In the genomic region with DNA sequence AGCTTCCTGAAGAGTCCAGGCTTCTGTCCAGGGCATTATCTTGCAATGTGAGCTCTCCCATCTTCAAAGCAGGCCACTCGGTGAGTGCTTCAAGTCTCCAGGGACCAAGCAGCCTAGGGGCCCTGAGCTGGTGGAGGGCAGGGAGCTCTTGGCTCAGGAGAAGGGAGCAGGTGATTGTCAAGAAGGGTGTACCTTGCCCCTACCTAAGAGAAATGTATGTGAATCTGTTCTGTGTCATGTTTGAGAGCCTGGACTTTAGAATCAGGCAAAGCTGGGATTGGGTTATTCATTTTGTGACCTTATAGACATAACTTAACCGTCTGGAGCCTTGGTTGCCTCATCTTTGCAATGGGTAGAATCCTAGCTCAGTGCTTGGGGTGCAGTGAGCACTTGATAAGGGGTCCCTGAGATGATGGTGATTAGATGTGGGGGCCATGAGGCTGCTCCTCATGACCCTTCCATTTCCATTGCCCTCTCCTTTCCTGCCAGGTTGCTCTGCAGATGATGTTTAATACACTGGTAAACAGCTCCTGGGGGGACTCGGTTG, we compare ENCODE assay signal across 29 cellular contexts. TPM values are rescaled to one million over a fixed set of nuclear protein-coding genes. Genes with fewer than 3 reads are reported as not detected.
DNase-seq lines count a peak whose midpoint lies in the region; ATAC-seq and TF ChIP-seq lines count a peak whose summit lies in the region.
"Had no signal": no experiment of that assay in that cellular context is flagged by ENCODE, and none has a peak within 500 bp of the region (broad histone marks: within the 10 kb centered on the region; RNA-seq: fewer than 3 reads in every experiment).

No MANE protein-coding gene starts in this region.

- CTCF ChIA-PET in activated CD8-positive, alpha-beta T cell treated with anti-CD3 and anti-CD28 coated beads, Interleukin-2, amount 10 ng/mL, durations not matched to agents 7 days and 5 days (lab: Charles Lee) = interaction anchor here (1.5 to 3.9 kb wide), 4 partner anchors 35 to 88 kb away, joined by 5 to 14 read pairs (median 6); partner anchors contain the start of gene DCTPP1
- CTCF ChIA-PET in activated CD8-positive, alpha-beta T cell treated with anti-CD3 and anti-CD28 coated beads for 36 hours (lab: Charles Lee) = interaction anchor here (1.2 to 2.6 kb wide), 3 partner anchors 81 to 119 kb away, joined by 3 to 9 read pairs (median 4); partner anchors contain the start of gene DCTPP1

- H3K4me3 ChIP-seq in uterus = no peak overlapping the region
- H3K4me3 ChIP-seq: BLaER1, esophagus muscularis mucosa, GM12878, GM23338, left lung, SK-N-MC, suprapubic skin had no signal

- TF ChIP-seq POLR2A in uterus (IDR thresholded peaks at IDR 0.05) = no peak

- no peak overlapping the region for H3K4me3 Mint-ChIP-seq in activated CD8-positive, alpha-beta T cell treated with anti-CD3 and anti-CD28 coated beads, Interleukin-2, amount 10 ng/mL, durations not matched to agents 7 days and 5 days
- no peak overlapping the region for H3K4me3 Mint-ChIP-seq in activated CD8-positive, alpha-beta T cell treated with anti-CD3 and anti-CD28 coated beads for 36 hours
- no peak overlapping the region for H3K4me3 Mint-ChIP-seq in activated T-helper 1 cell treated with anti-CD3 and anti-CD28 coated beads, Interleukin-12 subunit alpha, Interleukin-12 subunit beta, Interleukin-2, Interleukin-4 antibody, amounts not matched to agents 30 ng/mL and 10 ng/mL and 1 ng/mL, durations not matched to agents 14 hours and 24 hours and 36 hours
- H3K4me3 Mint-ChIP-seq in natural killer cell = no peak overlapping the region
- H3K4me3 Mint-ChIP-seq: endodermal cell, GM23338, HFFc6, T-helper 17 cell had no signal

- no peak for ATAC-seq in activated CD8-positive, alpha-beta T cell treated with anti-CD3 and anti-CD28 coated beads, Interleukin-2, amount 10 ng/mL, durations not matched to agents 7 days and 5 days
- no peak for ATAC-seq in activated CD8-positive, alpha-beta T cell treated with anti-CD3 and anti-CD28 coated beads for 36 hours
- ATAC-seq in natural killer cell = no peak
- ATAC-seq: GM12878, GM23338, left lung, T-helper 17 cell had no signal

- H3K27ac Mint-ChIP-seq in activated CD8-positive, alpha-beta T cell treated with anti-CD3 and anti-CD28 coated beads, Interleukin-2, amount 10 ng/mL, durations not matched to agents 7 days and 5 days = peak overlapping the region; percentile 61
- H3K27ac Mint-ChIP-seq in activated CD8-positive, alpha-beta T cell treated with anti-CD3 and anti-CD28 coated beads for 36 hours = no peak overlapping the region
- H3K27ac Mint-ChIP-seq in activated T-helper 1 cell treated with anti-CD3 and anti-CD28 coated beads, Interleukin-12 subunit alpha, Interleukin-12 subunit beta, Interleukin-2, Interleukin-4 antibody, amounts not matched to agents 30 ng/mL and 10 ng/mL and 1 ng/mL, durations not matched to agents 14 hours and 24 hours and 36 hours = peak overlapping the region; percentile 34
- H3K27ac Mint-ChIP-seq in natural killer cell = peak overlapping the region; percentile 53 to 73
- H3K27ac Mint-ChIP-seq: endodermal cell, GM23338, HFFc6 had no signal

- no peaks in the 10 kb centered on the region for H3K36me3 ChIP-seq in uterus
- H3K36me3 ChIP-seq: BLaER1, esophagus muscularis mucosa, suprapubic skin had no signal

- no peaks in the 10 kb centered on the region for H3K9me3 ChIP-seq in uterus
- H3K9me3 ChIP-seq: BLaER1, esophagus muscularis mucosa, left lung, suprapubic skin had no signal

- H3K4me1 ChIP-seq in uterus = no peaks in the 10 kb centered on the region
- H3K4me1 ChIP-seq: esophagus muscularis mucosa, left lung, suprapubic skin had no signal

- intact Hi-C loops in activated CD8-positive, alpha-beta T cell treated with anti-CD3 and anti-CD28 coated beads for 36 hours (cut with micrococcal nuclease) = no loop called here
- intact Hi-C loops in activated T-helper 1 cell treated with anti-CD3 and anti-CD28 coated beads, Interleukin-12 subunit alpha, Interleukin-12 subunit beta, Interleukin-2, Interleukin-4 antibody, amounts not matched to agents 30 ng/mL and 10 ng/mL and 1 ng/mL, durations not matched to agents 14 hours and 24 hours and 36 hours (cut with micrococcal nuclease) = loop anchor here (5.0 kb wide), 1 partner anchor 33 kb away; no protein-coding TSS in a partner anchor
- intact Hi-C loops in natural killer cell (cut with micrococcal nuclease) = no loop called here
- intact Hi-C loops in uterus (cut with DNase I; ENCODE audit: low total_unique reads) = no loop called here

- POLR2A ChIA-PET in activated CD8-positive, alpha-beta T cell treated with anti-CD3 and anti-CD28 coated beads, Interleukin-2, amount 10 ng/mL, durations not matched to agents 7 days and 5 days (lab: Charles Lee) = interaction anchor here (0.5 to 2.3 kb wide), 10 partner anchors 9 to 92 kb away, joined by 3 to 8 read pairs (median 3); no protein-coding TSS in a partner anchor
- POLR2A ChIA-PET in activated CD8-positive, alpha-beta T cell treated with anti-CD3 and anti-CD28 coated beads for 36 hours (lab: Charles Lee) = interaction anchor here (0.5 to 3.7 kb wide), 11 partner anchors 9 to 184 kb away, joined by 3 to 17 read pairs (median 5); no protein-coding TSS in a partner anchor

- H3K27me3 Mint-ChIP-seq in activated CD8-positive, alpha-beta T cell treated with anti-CD3 and anti-CD28 coated beads, Interleukin-2, amount 10 ng/mL, durations not matched to agents 7 days and 5 days (ENCODE audit: low read depth) = no peaks in the 10 kb centered on the region
- no peaks in the 10 kb centered on the region for H3K27me3 Mint-ChIP-seq in activated CD8-positive, alpha-beta T cell treated with anti-CD3 and anti-CD28 coated beads for 36 hours
- no peaks in the 10 kb centered on the region for H3K27me3 Mint-ChIP-seq in activated T-helper 1 cell treated with anti-CD3 and anti-CD28 coated beads, Interleukin-12 subunit alpha, Interleukin-12 subunit beta, Interleukin-2, Interleukin-4 antibody, amounts not matched to agents 30 ng/mL and 10 ng/mL and 1 ng/mL, durations not matched to agents 14 hours and 24 hours and 36 hours (ENCODE audit: insufficient read depth)
- H3K27me3 Mint-ChIP-seq in natural killer cell (ENCODE audit: low read depth in 2 of 2) = no peaks in the 10 kb centered on the region
- H3K27me3 Mint-ChIP-seq: IgD-negative memory B cell, T-helper 17 cell had no signal

- H3K9me3 Mint-ChIP-seq in activated CD8-positive, alpha-beta T cell treated with anti-CD3 and anti-CD28 coated beads, Interleukin-2, amount 10 ng/mL, durations not matched to agents 7 days and 5 days (ENCODE audit: insufficient read depth) = no peaks in the 10 kb centered on the region
- H3K9me3 Mint-ChIP-seq in activated CD8-positive, alpha-beta T cell treated with anti-CD3 and anti-CD28 coated beads for 36 hours = no peaks in the 10 kb centered on the region
- H3K9me3 Mint-ChIP-seq in activated T-helper 1 cell treated with anti-CD3 and anti-CD28 coated beads, Interleukin-12 subunit alpha, Interleukin-12 subunit beta, Interleukin-2, Interleukin-4 antibody, amounts not matched to agents 30 ng/mL and 10 ng/mL and 1 ng/mL, durations not matched to agents 14 hours and 24 hours and 36 hours = no peaks in the 10 kb centered on the region
- H3K9me3 Mint-ChIP-seq in natural killer cell = no peaks in the 10 kb centered on the region
- H3K9me3 Mint-ChIP-seq: endodermal cell, GM23338, HFFc6, IgD-negative memory B cell had no signal

- no peak overlapping the region for H3K27ac ChIP-seq in uterus
- H3K27ac ChIP-seq: BLaER1, esophagus muscularis mucosa, left lung, SK-N-MC, suprapubic skin had no signal

- DNase-seq in activated CD8-positive, alpha-beta T cell treated with anti-CD3 and anti-CD28 coated beads, Interleukin-2, amount 10 ng/mL, durations not matched to agents 7 days and 5 days = no peak
- no peak for DNase-seq in activated CD8-positive, alpha-beta T cell treated with anti-CD3 and anti-CD28 coated beads for 36 hours
- no peak for DNase-seq in activated T-helper 1 cell treated with anti-CD3 and anti-CD28 coated beads, Interleukin-12 subunit alpha, Interleukin-12 subunit beta, Interleukin-2, Interleukin-4 antibody, amounts not matched to agents 30 ng/mL and 10 ng/mL and 1 ng/mL, durations not matched to agents 14 hours and 24 hours and 36 hours (ENCODE audit: low spot score)
- DNase-seq in natural killer cell (no peak), uterus (no peak), A172 (ENCODE audit: low spot score) (no peak)
- DNase-seq: activated CD4-positive, alpha-beta T cell treated with anti-CD3 and anti-CD28 coated beads for 4 hours; activated CD8-positive, alpha-beta memory T cell treated with anti-CD3 and anti-CD28 coated beads, Interleukin-2, amount 50 U/mL, for 4 hours; activated effector memory CD4-positive, alpha-beta T cell treated with anti-CD3 and anti-CD28 coated beads, Interleukin-2, amount 50 U/mL, for 16 hours; anterior cingulate cortex; cortex of kidney; endodermal cell; foreskin melanocyte; HFFc6; left lung; mesendoderm; NCI-H1105; NCI-H2029 treated with DMSO at 0.1 percent for 48 hours; NCI-H226; NCI-H82; T-helper 17 cell had no signal

- peaks cover 67% of the 10 kb centered on the region for H3K36me3 Mint-ChIP-seq in activated CD8-positive, alpha-beta T cell treated with anti-CD3 and anti-CD28 coated beads, Interleukin-2, amount 10 ng/mL, durations not matched to agents 7 days and 5 days (ENCODE audit: low read depth)
- peaks cover 61% of the 10 kb centered on the region for H3K36me3 Mint-ChIP-seq in activated CD8-positive, alpha-beta T cell treated with anti-CD3 and anti-CD28 coated beads for 36 hours (ENCODE audit: low read depth)
- peaks cover 59% of the 10 kb centered on the region for H3K36me3 Mint-ChIP-seq in activated T-helper 1 cell treated with anti-CD3 and anti-CD28 coated beads, Interleukin-12 subunit alpha, Interleukin-12 subunit beta, Interleukin-2, Interleukin-4 antibody, amounts not matched to agents 30 ng/mL and 10 ng/mL and 1 ng/mL, durations not matched to agents 14 hours and 24 hours and 36 hours (ENCODE audit: low read depth)
- H3K36me3 Mint-ChIP-seq in natural killer cell = peaks cover 6% of the 10 kb centered on the region

- H3K27me3 ChIP-seq in uterus = no peaks in the 10 kb centered on the region
- H3K27me3 ChIP-seq: BLaER1, esophagus muscularis mucosa, left lung, suprapubic skin had no signal

- TF ChIP-seq CTCF in activated CD8-positive, alpha-beta T cell treated with anti-CD3 and anti-CD28 coated beads for 36 hours (IDR thresholded peaks at IDR 0.05) = no peak
- TF ChIP-seq CTCF in natural killer cell (IDR thresholded peaks at IDR 0.05) (no peak), uterus (IDR thresholded peaks at IDR 0.05) (no peak)

- H3K4me1 Mint-ChIP-seq in activated CD8-positive, alpha-beta T cell treated with anti-CD3 and anti-CD28 coated beads, Interleukin-2, amount 10 ng/mL, durations not matched to agents 7 days and 5 days (ENCODE audit: low read depth) = peaks cover 12% of the 10 kb centered on the region
- peaks cover 2% of the 10 kb centered on the region for H3K4me1 Mint-ChIP-seq in activated CD8-positive, alpha-beta T cell treated with anti-CD3 and anti-CD28 coated beads for 36 hours (ENCODE audit: low read depth)
- H3K4me1 Mint-ChIP-seq in activated T-helper 1 cell treated with anti-CD3 and anti-CD28 coated beads, Interleukin-12 subunit alpha, Interleukin-12 subunit beta, Interleukin-2, Interleukin-4 antibody, amounts not matched to agents 30 ng/mL and 10 ng/mL and 1 ng/mL, durations not matched to agents 14 hours and 24 hours and 36 hours (ENCODE audit: low read depth) = peaks cover 7% of the 10 kb centered on the region
- H3K4me1 Mint-ChIP-seq in natural killer cell = peaks cover 10 to 22% of the 10 kb centered on the region in 2 donors
- H3K4me1 Mint-ChIP-seq: endodermal cell, GM23338, IgD-negative memory B cell had no signal

RNA-seq across cellular contexts. Expression of gene ZNF768, which starts 15.9 kb away (rescaled TPM):
- total RNA-seq in activated CD8-positive, alpha-beta T cell treated with anti-CD3 and anti-CD28 coated beads, Interleukin-2, amount 10 ng/mL, durations not matched to agents 7 days and 5 days = 1 to 10 TPM; 6.7 to 7.0 TPM
- 1 to 10 TPM; 8.3 to 9.2 TPM for total RNA-seq in activated CD8-positive, alpha-beta T cell treated with anti-CD3 and anti-CD28 coated beads for 36 hours
- total RNA-seq in activated T-helper 1 cell treated with anti-CD3 and anti-CD28 coated beads, Interleukin-12 subunit alpha, Interleukin-12 subunit beta, Interleukin-2, Interleukin-4 antibody, amounts not matched to agents 30 ng/mL and 10 ng/mL and 1 ng/mL, durations not matched to agents 14 hours and 24 hours and 36 hours = 13.7 and 14.6 TPM in 2 replicates
- 1 to 10 TPM; 3.3 to 7.2 (median 5.6) TPM for total RNA-seq in natural killer cell
- 10 to 100 TPM in 3 of 4 donors, 1 to 10 TPM in 1; 8.8 to 41.3 (median 28.5) TPM for total RNA-seq in uterus
- total RNA-seq in A172 (2014; rRNA removed; shearing (Covaris generic)) = 43.7 and 61.6 TPM in 2 replicates

RNA-seq across cellular contexts. Expression of gene ZNF747, which starts 24.2 kb away (rescaled TPM):
- total RNA-seq in activated CD8-positive, alpha-beta T cell treated with anti-CD3 and anti-CD28 coated beads, Interleukin-2, amount 10 ng/mL, durations not matched to agents 7 days and 5 days = 10 to 100 TPM in 1 of 2 experiments, 1 to 10 TPM in 1; 8.9 to 10.8 TPM
- total RNA-seq in activated CD8-positive, alpha-beta T cell treated with anti-CD3 and anti-CD28 coated beads for 36 hours = 1 to 10 TPM; 6.7 to 7.9 TPM
- total RNA-seq in activated T-helper 1 cell treated with anti-CD3 and anti-CD28 coated beads, Interleukin-12 subunit alpha, Interleukin-12 subunit beta, Interleukin-2, Interleukin-4 antibody, amounts not matched to agents 30 ng/mL and 10 ng/mL and 1 ng/mL, durations not matched to agents 14 hours and 24 hours and 36 hours = 13.8 and 15.8 TPM in 2 replicates
- total RNA-seq in natural killer cell (1 to 10 TPM; 5.0 to 8.6 (median 6.3) TPM), uterus (10 to 100 TPM in 2 of 4 donors, 1 to 10 TPM in 2; 3.8 to 16.1 (median 10.2) TPM)
- 2.0 and 2.5 TPM in 2 replicates for total RNA-seq in A172 (2014; rRNA removed; shearing (Covaris generic))

RNA-seq across cellular contexts. Expression of gene ITGAL, which starts 37.9 kb away (rescaled TPM):
- total RNA-seq in activated CD8-positive, alpha-beta T cell treated with anti-CD3 and anti-CD28 coated beads, Interleukin-2, amount 10 ng/mL, durations not matched to agents 7 days and 5 days = 100 to 1,000 TPM; 458 to 471 TPM
- 100 to 1,000 TPM; 274 to 285 TPM for total RNA-seq in activated CD8-positive, alpha-beta T cell treated with anti-CD3 and anti-CD28 coated beads for 36 hours
- 259 and 287 TPM in 2 replicates for total RNA-seq in activated T-helper 1 cell treated with anti-CD3 and anti-CD28 coated beads, Interleukin-12 subunit alpha, Interleukin-12 subunit beta, Interleukin-2, Interleukin-4 antibody, amounts not matched to agents 30 ng/mL and 10 ng/mL and 1 ng/mL, durations not matched to agents 14 hours and 24 hours and 36 hours
- 1,000 to 10,000 TPM; 1,131 to 1,260 (median 1,176) TPM for total RNA-seq in natural killer cell
- total RNA-seq in uterus = 1 to 10 TPM in 3 of 4 donors, not detected in 1; 3.6 to 5.6 (median 4.7) TPM
- total RNA-seq in A172 (2014; rRNA removed; shearing (Covaris generic)) = 0.17 and 0.26 TPM in 2 replicates
- total RNA-seq: endodermal cell, HFFc6, renal cortical epithelial cell had no signal

RNA-seq across cellular contexts. Expression of gene ZNF764, which starts 47.7 kb away (rescaled TPM):
- 10 to 100 TPM; 15.2 to 15.4 TPM for total RNA-seq in activated CD8-positive, alpha-beta T cell treated with anti-CD3 and anti-CD28 coated beads, Interleukin-2, amount 10 ng/mL, durations not matched to agents 7 days and 5 days
- total RNA-seq in activated CD8-positive, alpha-beta T cell treated with anti-CD3 and anti-CD28 coated beads for 36 hours = 10 to 100 TPM in 1 of 2 experiments, 1 to 10 TPM in 1; 9.7 to 10.4 TPM
- 17.9 and 21.2 TPM in 2 replicates for total RNA-seq in activated T-helper 1 cell treated with anti-CD3 and anti-CD28 coated beads, Interleukin-12 subunit alpha, Interleukin-12 subunit beta, Interleukin-2, Interleukin-4 antibody, amounts not matched to agents 30 ng/mL and 10 ng/mL and 1 ng/mL, durations not matched to agents 14 hours and 24 hours and 36 hours
- 10 to 100 TPM in 2 of 3 donors, 1 to 10 TPM in 1; 9.6 to 13.0 (median 11.7) TPM for total RNA-seq in natural killer cell
- total RNA-seq in uterus = 10 to 100 TPM in 2 of 4 donors, 1 to 10 TPM in 2; 1.5 to 11.3 (median 7.3) TPM
- 7.3 and 8.1 TPM in 2 replicates for total RNA-seq in A172 (2014; rRNA removed; shearing (Covaris generic))

Comparison
In these comparisons a context has a peak if more than half of its experiments do, and no peak if none do; other contexts are left out.
1. RNA of gene ITGAL, which starts 37.9 kb away (total RNA-seq): 1,131 to 1,260 TPM in natural killer cell, 458 to 471 TPM in activated CD8-positive, alpha-beta T cell treated with anti-CD3 and anti-CD28 coated beads, Interleukin-2, amount 10 ng/mL, durations not matched to agents 7 days and 5 days, 259 to 287 TPM in activated T-helper 1 cell treated with anti-CD3 and anti-CD28 coated beads, Interleukin-12 subunit alpha, Interleukin-12 subunit beta, Interleukin-2, Interleukin-4 antibody, amounts not matched to agents 30 ng/mL and 10 ng/mL and 1 ng/mL, durations not matched to agents 14 hours and 24 hours and 36 hours and 274 to 285 TPM in activated CD8-positive, alpha-beta T cell treated with anti-CD3 and anti-CD28 coated beads for 36 hours; 3.6 to 5.6 TPM in uterus and 0.17 to 0.26 TPM in A172; every median in the first group is over 10 times any median in the second.